Comparison of ENCODE assay signal across 8 cellular contexts in the genomic region with DNA sequence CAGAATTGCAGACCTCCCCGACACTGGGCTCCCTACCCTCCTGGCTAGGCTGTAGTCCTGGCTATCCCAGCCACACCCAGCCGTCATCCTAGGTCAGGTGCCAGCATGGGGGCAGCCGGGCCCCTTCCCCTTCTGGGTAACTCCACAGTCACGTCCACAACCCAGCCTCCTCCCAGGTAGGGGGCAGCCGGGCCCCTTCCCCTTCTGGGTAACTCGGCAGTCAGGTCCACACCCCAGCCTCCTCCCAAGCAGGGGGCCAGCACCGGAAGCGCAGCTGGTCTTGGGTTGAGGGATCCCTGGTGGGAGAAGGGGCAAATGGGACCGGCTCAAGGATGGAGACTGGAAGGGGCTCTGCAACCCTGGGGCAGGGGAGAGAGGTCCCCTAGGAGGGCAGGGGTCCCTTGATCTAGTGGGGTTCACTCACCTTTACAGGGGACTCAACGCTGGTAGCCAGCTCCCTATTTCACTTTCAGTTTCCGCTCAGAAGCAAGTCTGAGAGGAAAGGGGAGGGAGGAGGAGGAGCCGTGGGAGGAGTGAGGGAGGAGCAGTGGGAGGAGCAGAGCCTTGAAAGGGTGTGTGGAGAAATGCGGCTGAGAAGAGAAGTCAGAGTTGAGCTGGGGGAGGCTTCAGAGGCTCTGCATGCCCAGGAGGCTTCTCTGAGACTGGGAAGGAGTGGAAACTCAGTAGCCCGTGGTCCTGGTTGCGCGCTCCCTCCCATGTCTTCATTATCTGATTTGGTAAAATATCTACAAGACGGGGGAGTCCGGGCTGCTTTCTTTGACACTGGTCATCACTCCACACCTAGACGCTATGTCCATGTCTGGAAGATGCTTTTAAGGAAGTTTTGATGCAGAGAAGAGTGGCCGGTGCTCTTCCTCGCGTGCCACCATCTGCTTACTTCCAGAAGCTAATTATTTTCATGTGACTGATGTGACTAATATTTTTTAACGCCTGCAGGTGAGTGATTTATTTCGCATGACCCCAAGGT. TPM values are rescaled to one million over a fixed set of nuclear protein-coding genes. Genes with fewer than 3 reads are reported as not detected.
A peak's percentile ranks its signal among the peaks of the same experiment; 100 is the strongest.
DNase-seq lines count a peak whose midpoint lies in the region; ATAC-seq and FAIRE-seq lines count a peak whose summit lies in the region.

A gene (minus strand): TSS at position 494 of the 988 bp plus-strand sequence. CDS start 3,293 bp downstream, outside the sequence.

- DNase-seq in NCI-H345 treated with DMSO at 0.1 percent for 48 hours (lab: John Stamatoyannopoulos, UW; ENCODE audit: unreplicated experiment), result peak; percentile 44
- peak; percentile 91 for DNase-seq in activated CD4-positive, alpha-beta T cell treated with anti-CD3 and anti-CD28 coated beads for 48 hours
- peak; percentile 82 for DNase-seq in left lobe of liver (ENCODE audit: low spot score)
- DNase-seq in stimulated activated CD4-positive, alpha-beta T cell treated with anti-CD3 and anti-CD28 coated beads, Interleukin-2, amount 100 ng/mL, for 4 hours (ENCODE audit: low read depth), result peak; percentile 89

- H3K9me3 Mint-ChIP-seq in dendritic cell treated with granulocyte-macrophage colony-stimulating factor and Interleukin-4, amounts not matched to agents 40 ng/mL and 50 ng/mL, for 4 days, result peaks cover 20% of the 10 kb centered on the region

- peak within 1 kb of the TSS; percentile 91 for H3K4me3 Mint-ChIP-seq in dendritic cell treated with granulocyte-macrophage colony-stimulating factor and Interleukin-4, amounts not matched to agents 40 ng/mL and 50 ng/mL, for 4 days

- intact Hi-C loops in dendritic cell treated with granulocyte-macrophage colony-stimulating factor and Interleukin-4, amounts not matched to agents 40 ng/mL and 50 ng/mL, for 4 days (cut with micrococcal nuclease), result loop anchor here (2.0 to 5.0 kb wide), 3 partner anchors 61 to 206 kb away; no protein-coding TSS in a partner anchor

- peaks cover 43% of the 10 kb centered on the region for H3K36me3 Mint-ChIP-seq in dendritic cell treated with granulocyte-macrophage colony-stimulating factor and Interleukin-4, amounts not matched to agents 40 ng/mL and 50 ng/mL, for 4 days (ENCODE audit: low read depth)

- H3K27ac Mint-ChIP-seq in dendritic cell treated with granulocyte-macrophage colony-stimulating factor and Interleukin-4, amounts not matched to agents 40 ng/mL and 50 ng/mL, for 4 days, result peak within 1 kb of the TSS; percentile 95

- H3K4me1 Mint-ChIP-seq in dendritic cell treated with granulocyte-macrophage colony-stimulating factor and Interleukin-4, amounts not matched to agents 40 ng/mL and 50 ng/mL, for 4 days (ENCODE audit: low read depth), result peaks cover 49% of the 10 kb centered on the region

- peak; percentile 89 for FAIRE-seq in A204.1 (lab: Jason Lieb, UNC)

- H3K27me3 Mint-ChIP-seq in dendritic cell treated with granulocyte-macrophage colony-stimulating factor and Interleukin-4, amounts not matched to agents 40 ng/mL and 50 ng/mL, for 4 days, result no peaks in the 10 kb centered on the region

- ATAC-seq in GM18517 (IDR thresholded peaks at IDR 0.05; ENCODE audit: unreplicated experiment), result peak; percentile 99
- ATAC-seq in HG03045 (IDR thresholded peaks at IDR 0.05; ENCODE audit: unreplicated experiment), result peak; percentile 100
- peak; percentile 100 for ATAC-seq in left lobe of liver

RNA-seq across cellular contexts. Expression of the gene that starts here (rescaled TPM):
- 7.3 TPM for total RNA-seq in left lobe of liver

Comparison
In these comparisons a context has a peak if more than half of its experiments do, and no peak if none do; other contexts are left out.
1. Peak in every context shown above with its lines: DNase-seq and ATAC-seq.